In genomic region chr2:218168635-218169462, GRCh38 we compare ENCODE assay signal across 1 cellular context.
TF ChIP-seq lines count a peak whose summit lies in the region.

No MANE protein-coding gene starts in this region.

TF ChIP-seq in H1, 55 proteins besides CTCF, POLR2A, EP300 and RAD21:
- TF ChIP-seq BRCA1 (IDR thresholded peaks at IDR 0.05; ENCODE audit: low read depth, low read length) (no peak), YY1 (IDR thresholded peaks at IDR 0.05; ENCODE audit: low read depth, low read length) (0 out of 2 replicates have a peak, but pooled peaks have one; percentile 10), BCL11A (IDR thresholded peaks at IDR 0.05; ENCODE audit: low read depth in 2 of 2, low read length in 2 of 2) (no peak), RBBP5 (IDR thresholded peaks at IDR 0.05; ENCODE audit: borderline replicate concordance, low read depth, low read length) (no peak), SP4 (IDR thresholded peaks at IDR 0.05; ENCODE audit: low read length) (no peak), CBX8 (IDR thresholded peaks at IDR 0.05; ENCODE audit: borderline replicate concordance, low read depth, low read length) (no peak)
TF ChIP-seq in H1: peak in this region for 1.
